In genomic region chr3:123979525-123980481, GRCh38 we compare ENCODE assay signal across 8 cellular contexts. TPM values are rescaled to one million over a fixed set of nuclear protein-coding genes. Genes with fewer than 3 reads are reported as not detected.
A peak's percentile ranks its signal among the peaks of the same experiment; 100 is the strongest.
DNase-seq lines count a peak whose midpoint lies in the region; ATAC-seq and TF ChIP-seq lines count a peak whose summit lies in the region.
"Not testable (repeated sequence)": the region's sequence is repeated elsewhere in the genome, so short reads cannot be mapped to it uniquely, and the experiment has no call there.

No MANE protein-coding gene starts in this region.

- H3K36me3 Mint-ChIP-seq in activated CD8-positive, alpha-beta T cell treated with anti-CD3 and anti-CD28 coated beads, Interleukin-2, amount 10 ng/mL, durations not matched to agents 7 days and 5 days (ENCODE audit: low read depth) = not testable (repeated sequence)

- H3K36me3 ChIP-seq in DND-41 (ENCODE audit: insufficient read depth, low read length); HUES64 (ENCODE audit: insufficient read depth, low read length); iPS-20b (ENCODE audit: insufficient read depth, low read depth, low read length); ovary: not testable (repeated sequence)

- not testable (repeated sequence) for H3K9me3 ChIP-seq in DND-41 (ENCODE audit: insufficient read depth, low read length, severe bottlenecking); HUES64 (ENCODE audit: insufficient read depth, low read depth, low read length); iPS-20b (ENCODE audit: insufficient read depth, low read depth, low read length); ovary

- H3K4me3 ChIP-seq in DND-41 (ENCODE audit: low read depth in 1 of 2, low read length in 2 of 2); ovary: not testable (repeated sequence)
- peak overlapping the region; percentile 53 for H3K4me3 ChIP-seq in HUES64 (ENCODE audit: low read length)
- H3K4me3 ChIP-seq in iPS-20b (ENCODE audit: low read length) = peak overlapping the region; percentile 67

- not testable (repeated sequence) for H3K9ac ChIP-seq in DND-41 (ENCODE audit: low read depth, low read length); HUES64 (ENCODE audit: low read depth, low read length)
- peak overlapping the region; percentile 61; the same call in 1 of the 2 replicates for H3K9ac ChIP-seq in iPS-20b (ENCODE audit: low read depth, low read length)

- not testable (repeated sequence) for H2AFZ ChIP-seq in DND-41 (ENCODE audit: low read depth, low read length)

- peak; percentile 27 for DNase-seq in DND-41
- DNase-seq in NCI-H774 (lab: John Stamatoyannopoulos, UW) = peak; percentile 14
- DNase-seq in activated CD8-positive, alpha-beta T cell treated with anti-CD3 and anti-CD28 coated beads, Interleukin-2, amount 10 ng/mL, durations not matched to agents 7 days and 5 days = peak; percentile 38
- peak; percentile 49 for DNase-seq in dermis blood vessel endothelial cell
- DNase-seq in ovary = peak; percentile 16 to 40 (median 35)
- DNase-seq in ureter (ENCODE audit: low spot score) = peak; percentile 51

- TF ChIP-seq CTCF in DND-41 (IDR thresholded peaks at IDR 0.05; ENCODE audit: borderline replicate concordance, extremely low read depth, low read length, poor library complexity, severe bottlenecking) (peak; percentile 65), ovary (IDR thresholded peaks at IDR 0.05) (peak in 2 of 3 donors; percentile 33 to 59)

- TF ChIP-seq POLR2A in ovary (IDR thresholded peaks at IDR 0.05) = not testable (repeated sequence)

- not testable (repeated sequence) for H3K79me2 ChIP-seq in DND-41 (ENCODE audit: insufficient read depth, low read length)

- intact Hi-C loops in ovary (cut with DNase I) = not testable (repeated sequence)

- peaks cover 16% of the 10 kb centered on the region for H3K27me3 ChIP-seq in DND-41 (ENCODE audit: insufficient read depth, low read length, poor library complexity)
- H3K27me3 ChIP-seq in HUES64 (ENCODE audit: insufficient read depth, low read length) = peaks cover 15% of the 10 kb centered on the region; the same call in 1 of the 2 replicates
- not testable (repeated sequence) for H3K27me3 ChIP-seq in iPS-20b (ENCODE audit: insufficient read depth, low read length); ovary

- not testable (repeated sequence) for H3K4me1 ChIP-seq in DND-41 (ENCODE audit: insufficient read depth, low read length); HUES64 (ENCODE audit: insufficient read depth, low read length); iPS-20b (ENCODE audit: insufficient read depth, low read length); ovary (ENCODE audit: insufficient read depth)

- H3K9me3 Mint-ChIP-seq in activated CD8-positive, alpha-beta T cell treated with anti-CD3 and anti-CD28 coated beads, Interleukin-2, amount 10 ng/mL, durations not matched to agents 7 days and 5 days (ENCODE audit: insufficient read depth) = not testable (repeated sequence)

- peak; percentile 90 for ATAC-seq in DND-41 (ENCODE audit: insufficient read depth, low read depth)
- peak; percentile 72 for ATAC-seq in activated CD8-positive, alpha-beta T cell treated with anti-CD3 and anti-CD28 coated beads, Interleukin-2, amount 10 ng/mL, durations not matched to agents 7 days and 5 days

- 16% methylated on average over 26 of the region's 29 CpGs for WGBS in HUES64
- 5 to 7% (median 5%) methylated on average over 27 of the region's 29 CpGs for WGBS in ovary, 3 donors

- not testable (repeated sequence) for H3K27ac ChIP-seq in DND-41 (ENCODE audit: low read length); HUES64 (ENCODE audit: low read depth, low read length); iPS-20b (ENCODE audit: low read length); ovary

- H3K4me3 Mint-ChIP-seq in activated CD8-positive, alpha-beta T cell treated with anti-CD3 and anti-CD28 coated beads, Interleukin-2, amount 10 ng/mL, durations not matched to agents 7 days and 5 days = not testable (repeated sequence)

- POLR2A ChIA-PET in activated CD8-positive, alpha-beta T cell treated with anti-CD3 and anti-CD28 coated beads, Interleukin-2, amount 10 ng/mL, durations not matched to agents 7 days and 5 days (lab: Charles Lee) = not testable (repeated sequence)

- H3K4me1 Mint-ChIP-seq in activated CD8-positive, alpha-beta T cell treated with anti-CD3 and anti-CD28 coated beads, Interleukin-2, amount 10 ng/mL, durations not matched to agents 7 days and 5 days (ENCODE audit: low read depth) = not testable (repeated sequence)

- CTCF ChIA-PET in activated CD8-positive, alpha-beta T cell treated with anti-CD3 and anti-CD28 coated beads, Interleukin-2, amount 10 ng/mL, durations not matched to agents 7 days and 5 days (lab: Charles Lee) = interaction anchor here (0.9 to 2.4 kb wide), 4 partner anchors 9 to 19 kb away, joined by 3 to 8 read pairs (median 4); partner anchors contain the start of gene CCDC14

- peaks cover 38% of the 10 kb centered on the region for H3K27me3 Mint-ChIP-seq in activated CD8-positive, alpha-beta T cell treated with anti-CD3 and anti-CD28 coated beads, Interleukin-2, amount 10 ng/mL, durations not matched to agents 7 days and 5 days (ENCODE audit: low read depth)

- not testable (repeated sequence) for H3K4me2 ChIP-seq in DND-41 (ENCODE audit: insufficient read depth, low read length)

- TF ChIP-seq EP300 in ovary (IDR thresholded peaks at IDR 0.05) = not testable (repeated sequence)

- not testable (repeated sequence) for H4K20me1 ChIP-seq in DND-41 (ENCODE audit: insufficient read depth, low read length)

- H3K27ac Mint-ChIP-seq in activated CD8-positive, alpha-beta T cell treated with anti-CD3 and anti-CD28 coated beads, Interleukin-2, amount 10 ng/mL, durations not matched to agents 7 days and 5 days = not testable (repeated sequence)

RNA-seq across cellular contexts. Expression of gene ROPN1, which starts 12.1 kb away (rescaled TPM):
- not detected for polyA plus RNA-seq in HUES64 (2013, experiment 1 of 2)
- not detected for polyA plus RNA-seq in HUES64 (2013, experiment 2 of 2)
- total RNA-seq in activated CD8-positive, alpha-beta T cell treated with anti-CD3 and anti-CD28 coated beads, Interleukin-2, amount 10 ng/mL, durations not matched to agents 7 days and 5 days = not detected
- total RNA-seq in dermis blood vessel endothelial cell (not detected in 2 replicates), ovary (not detected), ureter (not detected)
- polyA plus RNA-seq in ovary = not detected

RNA-seq across cellular contexts. Expression of gene CCDC14, which starts 18.8 kb away (rescaled TPM):
- 59.6 TPM for polyA plus RNA-seq in HUES64 (2013, experiment 1 of 2)
- 65.6 TPM for polyA plus RNA-seq in HUES64 (2013, experiment 2 of 2)
- 10 to 100 TPM; 47.9 to 50.3 TPM for total RNA-seq in activated CD8-positive, alpha-beta T cell treated with anti-CD3 and anti-CD28 coated beads, Interleukin-2, amount 10 ng/mL, durations not matched to agents 7 days and 5 days
- 16.7 and 19.5 TPM in 2 replicates for total RNA-seq in dermis blood vessel endothelial cell
- total RNA-seq in ovary = 10 to 100 TPM; 19.9 to 32.1 (median 27.0) TPM
- 10 to 100 TPM; 20.1 to 30.6 TPM for polyA plus RNA-seq in ovary
- 52.0 TPM for total RNA-seq in ureter

RNA-seq across cellular contexts. Expression of gene KALRN, which starts 53.4 kb away (rescaled TPM):
- polyA plus RNA-seq in HUES64 (2013, experiment 1 of 2) = 5.9 TPM
- polyA plus RNA-seq in HUES64 (2013, experiment 2 of 2) = 5.6 TPM
- 1 to 10 TPM; 1.2 to 1.3 TPM for total RNA-seq in activated CD8-positive, alpha-beta T cell treated with anti-CD3 and anti-CD28 coated beads, Interleukin-2, amount 10 ng/mL, durations not matched to agents 7 days and 5 days
- total RNA-seq in dermis blood vessel endothelial cell (140 and 151 TPM in 2 replicates), ovary (10 to 100 TPM in 6 of 7 donors, 1 to 10 TPM in 1; 8.0 to 37.1 (median 22.1) TPM), ureter (54.7 TPM)
- 10 to 100 TPM in 1 of 2 donors, 1 to 10 TPM in 1; 5.5 to 21.2 TPM for polyA plus RNA-seq in ovary
